ENCODE assay signal across 16 cellular contexts in the genomic region with DNA sequence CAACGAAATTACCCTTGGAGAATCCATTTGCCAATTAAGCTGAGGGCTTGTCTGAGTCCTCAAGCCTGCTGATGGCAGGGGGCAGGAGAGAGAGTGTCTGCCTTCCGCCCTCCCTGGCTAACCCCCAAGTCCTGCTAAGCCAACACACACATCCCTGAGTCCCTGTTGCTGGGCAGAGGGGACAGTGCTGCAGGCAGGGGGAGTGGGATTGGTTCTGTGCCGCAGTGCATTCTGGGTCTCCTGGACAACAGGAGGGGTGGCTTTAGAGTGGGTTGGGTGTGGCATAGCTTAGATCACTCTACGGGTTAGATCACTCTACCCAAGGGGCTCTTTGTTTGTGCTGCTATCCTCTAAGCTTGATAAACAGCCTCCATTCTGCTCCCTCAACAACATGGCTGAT.
DNase-seq lines count a peak whose midpoint lies in the region; ATAC-seq and TF ChIP-seq lines count a peak whose summit lies in the region.
"Had no signal": no experiment of that assay in that cellular context is flagged by ENCODE, and none has a peak within 500 bp of the region (broad histone marks: within the 10 kb centered on the region; RNA-seq: fewer than 3 reads in every experiment).

No MANE protein-coding gene starts in this region.

- no TSS peak for BruUV-seq in OCI-LY7 (replicated peaks; lab: Mats Ljungman, UMichigan)

- H3K36me3 ChIP-seq in HAP-1 (replicated peaks) (no peaks in the 10 kb centered on the region), endodermal cell (ENCODE audit: control insufficient read depth, insufficient read depth, low read length) (no peaks in the 10 kb centered on the region), OCI-LY7 (ENCODE audit: insufficient read depth, low read length) (no peaks in the 10 kb centered on the region)

- H3K27ac Mint-ChIP-seq in endodermal cell: no peak overlapping the region
- H3K27ac Mint-ChIP-seq in neural crest cell (ENCODE audit: unreplicated experiment): peak overlapping the region; percentile 15
- H3K27ac Mint-ChIP-seq: activated T-helper 1 cell treated with anti-CD3 and anti-CD28 coated beads, Interleukin-12 subunit alpha, Interleukin-12 subunit beta, Interleukin-2, Interleukin-4 antibody, amounts not matched to agents 30 ng/mL and 10 ng/mL and 1 ng/mL, durations not matched to agents 14 hours and 24 hours and 36 hours; mesothelial cell of epicardium; stimulated activated naive CD8-positive, alpha-beta T cell treated with anti-CD3 and anti-CD28 coated beads, Interleukin-15, Interleukin-2, amounts not matched to agents 100 ng/mL and 50 ng/mL, for 24 hours had no signal

- POLR2A ChIA-PET in OCI-LY7 (lab: Charles Lee): no interaction called here

- no peak overlapping the region for H3K9ac ChIP-seq in endodermal cell (ENCODE audit: extremely low read depth, low read length, poor library complexity, severe bottlenecking)
- H3K9ac ChIP-seq: KMS-11 had no signal

- H3K27me3 Mint-ChIP-seq in endodermal cell (ENCODE audit: insufficient read depth): peaks cover 53% of the 10 kb centered on the region
- H3K27me3 Mint-ChIP-seq in neural crest cell (ENCODE audit: low read depth): peaks cover 2% of the 10 kb centered on the region

- H3K4me1 Mint-ChIP-seq in endodermal cell: peaks cover 17% of the 10 kb centered on the region
- peaks cover 10% of the 10 kb centered on the region for H3K4me1 Mint-ChIP-seq in neural crest cell
- H3K4me1 Mint-ChIP-seq: mesothelial cell of epicardium had no signal

- H3K9me3 Mint-ChIP-seq in endodermal cell: peaks cover 5% of the 10 kb centered on the region
- no peaks in the 10 kb centered on the region for H3K9me3 Mint-ChIP-seq in neural crest cell
- H3K9me3 Mint-ChIP-seq: activated T-helper 1 cell treated with anti-CD3 and anti-CD28 coated beads, Interleukin-12 subunit alpha, Interleukin-12 subunit beta, Interleukin-2, Interleukin-4 antibody, amounts not matched to agents 30 ng/mL and 10 ng/mL and 1 ng/mL, durations not matched to agents 14 hours and 24 hours and 36 hours; mesothelial cell of epicardium had no signal

- H3K79me2 ChIP-seq in OCI-LY7 (ENCODE audit: insufficient read depth, low read depth, low read length): no peaks in the 10 kb centered on the region

- intact Hi-C loops in OCI-LY7 (cut with micrococcal nuclease; ENCODE audit: unreplicated experiment): no loop called here

- H4K20me1 ChIP-seq in OCI-LY7 (ENCODE audit: insufficient read depth, low read length): no peaks in the 10 kb centered on the region

- CTCF ChIA-PET in OCI-LY7 (lab: Charles Lee; ENCODE audit: unreplicated experiment): no interaction called here

- no peak overlapping the region for H3K4me3 ChIP-seq in HAP-1
- no peak overlapping the region for H3K4me3 ChIP-seq in endodermal cell (ENCODE audit: low read length)
- no peak overlapping the region for H3K4me3 ChIP-seq in OCI-LY7 (ENCODE audit: low read depth, low read length, poor library complexity, severe bottlenecking)

- peak; percentile 40 for TF ChIP-seq CTCF in endodermal cell (conservative IDR thresholded peaks at IDR 0.05)
- no peak for TF ChIP-seq CTCF in neural crest cell (conservative IDR thresholded peaks at IDR 0.05)
- no peak for TF ChIP-seq CTCF in OCI-LY7 (conservative IDR thresholded peaks at IDR 0.05; ENCODE audit: low read length)

- in situ Hi-C loops in HAP-1 (cut with MboI; ENCODE audit: low sequenced_read_pairs): no loop called here

- no peaks in the 10 kb centered on the region for H3K9me2 ChIP-seq in OCI-LY7 (ENCODE audit: insufficient read depth, low read length)

- WGBS in endodermal cell (ENCODE audit: insufficient coverage in 1 of 2, insufficient read length in 1 of 2), 2 experiments: 83% methylated on average over 4 of the region's 4 CpGs; no CpG with 5 or more reads in 1 of the 2 experiments

- H3K4me1 ChIP-seq in HAP-1 (peaks cover 4% of the 10 kb centered on the region), endodermal cell (ENCODE audit: control insufficient read depth, insufficient read depth, low read length) (peaks cover 3% of the 10 kb centered on the region), OCI-LY7 (ENCODE audit: insufficient read depth, low read length, poor library complexity, severe bottlenecking) (no peaks in the 10 kb centered on the region)

- peak; percentile 14 to 57 for DNase-seq in HAP-1 (ENCODE audit: low spot score in 2 of 2)
- peak; percentile 83 to 86 for DNase-seq in NCI-H446 (lab: John Stamatoyannopoulos, UW)
- peak; percentile 89 for DNase-seq in endodermal cell
- peak; percentile 2 for DNase-seq in neural crest cell (ENCODE audit: low read depth, low spot score)
- no peak for DNase-seq in HK-2 (ENCODE audit: unreplicated experiment)
- no peak for DNase-seq in effector CD8-positive, alpha-beta T cell (lab: John Stamatoyannopoulos, UW)
- DNase-seq in OCI-LY7 (ENCODE audit: low spot score): no peak
- DNase-seq: NCI-H526 treated with DMSO at 0.1 percent for 48 hours; stimulated activated CD4-positive, alpha-beta T cell treated with anti-CD3 and anti-CD28 coated beads, Interleukin-2, amount 100 ng/mL, for 48 hours had no signal

- H3K27me3 ChIP-seq in HAP-1 (ENCODE audit: low read depth) (no peaks in the 10 kb centered on the region), endodermal cell (ENCODE audit: control insufficient read depth, insufficient read depth, low read length, poor library complexity, severe bottlenecking) (no peaks in the 10 kb centered on the region)

- H3K36me3 Mint-ChIP-seq in endodermal cell (ENCODE audit: low read depth): no peaks in the 10 kb centered on the region
- H3K36me3 Mint-ChIP-seq in neural crest cell (ENCODE audit: low read depth): no peaks in the 10 kb centered on the region
- H3K36me3 Mint-ChIP-seq: mesothelial cell of epicardium had no signal

- no peak for ATAC-seq in GM21786 (IDR thresholded peaks at IDR 0.05; ENCODE audit: unreplicated experiment)
- ATAC-seq: activated CD4-positive, CD25-positive, alpha-beta regulatory T cell treated with anti-CD3 and anti-CD28 coated beads, Interleukin-2, amount 50 U/mL, for 24 hours had no signal

- H3K9me3 ChIP-seq in HAP-1 (no peaks in the 10 kb centered on the region), endodermal cell (ENCODE audit: control insufficient read depth, low read length) (no peaks in the 10 kb centered on the region), OCI-LY7 (ENCODE audit: low read length) (no peaks in the 10 kb centered on the region)

- H2AFZ ChIP-seq in OCI-LY7 (ENCODE audit: low read length): no peak overlapping the region

- H3K4me3 Mint-ChIP-seq in endodermal cell: no peak overlapping the region
- no peak overlapping the region for H3K4me3 Mint-ChIP-seq in neural crest cell
- H3K4me3 Mint-ChIP-seq: activated T-helper 1 cell treated with anti-CD3 and anti-CD28 coated beads, Interleukin-12 subunit alpha, Interleukin-12 subunit beta, Interleukin-2, Interleukin-4 antibody, amounts not matched to agents 30 ng/mL and 10 ng/mL and 1 ng/mL, durations not matched to agents 14 hours and 24 hours and 36 hours; mesothelial cell of epicardium; stimulated activated naive CD8-positive, alpha-beta T cell treated with anti-CD3 and anti-CD28 coated beads, Interleukin-15, Interleukin-2, amounts not matched to agents 100 ng/mL and 50 ng/mL, for 24 hours had no signal

- H3K27ac ChIP-seq in endodermal cell (ENCODE audit: low read depth, low read length) (peak overlapping the region; percentile 33), OCI-LY7 (ENCODE audit: low read depth, low read length, poor library complexity, severe bottlenecking) (no peak overlapping the region)
- H3K27ac ChIP-seq: C4-2B, KMS-11 had no signal

- no peak overlapping the region for H3K4me2 ChIP-seq in OCI-LY7 (ENCODE audit: low read length)
- H3K4me2 ChIP-seq: KMS-11 had no signal

Comparison
In these comparisons a context has a peak if more than half of its experiments do, and no peak if none do; other contexts are left out.
1. DNase-seq: peak in HAP-1 (2 of 2), NCI-H446 (2 of 2), endodermal cell (single experiment) and neural crest cell (single experiment); none in HK-2 (single experiment), effector CD8-positive, alpha-beta T cell (single experiment) and OCI-LY7 (single experiment).